In the genomic region with DNA sequence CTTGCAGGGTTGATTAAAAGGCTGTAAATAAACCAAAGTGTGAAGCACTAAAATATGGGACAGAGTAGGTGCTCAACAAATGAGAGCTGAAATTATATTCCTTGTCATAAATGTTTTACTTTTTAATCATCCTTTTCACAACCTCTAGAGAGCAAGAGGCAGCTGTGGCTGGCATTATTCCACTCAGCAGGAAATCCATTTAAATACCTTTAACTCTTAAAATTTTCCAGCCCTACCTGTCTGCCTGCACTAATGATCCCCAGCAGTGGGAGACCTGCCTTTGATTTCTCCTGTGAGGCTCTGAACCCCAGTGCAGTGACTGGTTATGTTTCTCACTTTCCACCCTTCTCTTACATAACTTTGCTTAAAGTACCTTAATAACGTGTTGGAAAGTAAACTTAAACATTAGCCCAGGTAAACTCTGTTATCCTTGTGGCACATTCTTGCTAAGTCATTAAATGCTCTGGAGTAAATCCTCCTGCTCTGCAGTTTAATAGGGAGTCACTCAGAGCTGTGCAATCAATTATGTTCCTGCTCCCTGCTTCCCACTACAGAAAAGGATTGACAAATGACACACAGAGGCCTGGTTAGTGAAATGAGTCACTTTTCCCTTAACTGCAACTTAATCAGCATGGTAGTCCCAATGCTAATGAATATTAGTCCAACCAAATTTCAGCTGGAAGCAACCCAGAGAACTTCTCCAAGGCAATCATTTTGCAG, we compare ENCODE assay signal across 1 cellular context.
TF ChIP-seq lines count a peak whose summit lies in the region.

No MANE protein-coding gene starts in this region.

TF ChIP-seq in H1, 55 proteins besides CTCF, POLR2A, EP300 and RAD21 (continued from another document):
- TF ChIP-seq, protein P1, sequence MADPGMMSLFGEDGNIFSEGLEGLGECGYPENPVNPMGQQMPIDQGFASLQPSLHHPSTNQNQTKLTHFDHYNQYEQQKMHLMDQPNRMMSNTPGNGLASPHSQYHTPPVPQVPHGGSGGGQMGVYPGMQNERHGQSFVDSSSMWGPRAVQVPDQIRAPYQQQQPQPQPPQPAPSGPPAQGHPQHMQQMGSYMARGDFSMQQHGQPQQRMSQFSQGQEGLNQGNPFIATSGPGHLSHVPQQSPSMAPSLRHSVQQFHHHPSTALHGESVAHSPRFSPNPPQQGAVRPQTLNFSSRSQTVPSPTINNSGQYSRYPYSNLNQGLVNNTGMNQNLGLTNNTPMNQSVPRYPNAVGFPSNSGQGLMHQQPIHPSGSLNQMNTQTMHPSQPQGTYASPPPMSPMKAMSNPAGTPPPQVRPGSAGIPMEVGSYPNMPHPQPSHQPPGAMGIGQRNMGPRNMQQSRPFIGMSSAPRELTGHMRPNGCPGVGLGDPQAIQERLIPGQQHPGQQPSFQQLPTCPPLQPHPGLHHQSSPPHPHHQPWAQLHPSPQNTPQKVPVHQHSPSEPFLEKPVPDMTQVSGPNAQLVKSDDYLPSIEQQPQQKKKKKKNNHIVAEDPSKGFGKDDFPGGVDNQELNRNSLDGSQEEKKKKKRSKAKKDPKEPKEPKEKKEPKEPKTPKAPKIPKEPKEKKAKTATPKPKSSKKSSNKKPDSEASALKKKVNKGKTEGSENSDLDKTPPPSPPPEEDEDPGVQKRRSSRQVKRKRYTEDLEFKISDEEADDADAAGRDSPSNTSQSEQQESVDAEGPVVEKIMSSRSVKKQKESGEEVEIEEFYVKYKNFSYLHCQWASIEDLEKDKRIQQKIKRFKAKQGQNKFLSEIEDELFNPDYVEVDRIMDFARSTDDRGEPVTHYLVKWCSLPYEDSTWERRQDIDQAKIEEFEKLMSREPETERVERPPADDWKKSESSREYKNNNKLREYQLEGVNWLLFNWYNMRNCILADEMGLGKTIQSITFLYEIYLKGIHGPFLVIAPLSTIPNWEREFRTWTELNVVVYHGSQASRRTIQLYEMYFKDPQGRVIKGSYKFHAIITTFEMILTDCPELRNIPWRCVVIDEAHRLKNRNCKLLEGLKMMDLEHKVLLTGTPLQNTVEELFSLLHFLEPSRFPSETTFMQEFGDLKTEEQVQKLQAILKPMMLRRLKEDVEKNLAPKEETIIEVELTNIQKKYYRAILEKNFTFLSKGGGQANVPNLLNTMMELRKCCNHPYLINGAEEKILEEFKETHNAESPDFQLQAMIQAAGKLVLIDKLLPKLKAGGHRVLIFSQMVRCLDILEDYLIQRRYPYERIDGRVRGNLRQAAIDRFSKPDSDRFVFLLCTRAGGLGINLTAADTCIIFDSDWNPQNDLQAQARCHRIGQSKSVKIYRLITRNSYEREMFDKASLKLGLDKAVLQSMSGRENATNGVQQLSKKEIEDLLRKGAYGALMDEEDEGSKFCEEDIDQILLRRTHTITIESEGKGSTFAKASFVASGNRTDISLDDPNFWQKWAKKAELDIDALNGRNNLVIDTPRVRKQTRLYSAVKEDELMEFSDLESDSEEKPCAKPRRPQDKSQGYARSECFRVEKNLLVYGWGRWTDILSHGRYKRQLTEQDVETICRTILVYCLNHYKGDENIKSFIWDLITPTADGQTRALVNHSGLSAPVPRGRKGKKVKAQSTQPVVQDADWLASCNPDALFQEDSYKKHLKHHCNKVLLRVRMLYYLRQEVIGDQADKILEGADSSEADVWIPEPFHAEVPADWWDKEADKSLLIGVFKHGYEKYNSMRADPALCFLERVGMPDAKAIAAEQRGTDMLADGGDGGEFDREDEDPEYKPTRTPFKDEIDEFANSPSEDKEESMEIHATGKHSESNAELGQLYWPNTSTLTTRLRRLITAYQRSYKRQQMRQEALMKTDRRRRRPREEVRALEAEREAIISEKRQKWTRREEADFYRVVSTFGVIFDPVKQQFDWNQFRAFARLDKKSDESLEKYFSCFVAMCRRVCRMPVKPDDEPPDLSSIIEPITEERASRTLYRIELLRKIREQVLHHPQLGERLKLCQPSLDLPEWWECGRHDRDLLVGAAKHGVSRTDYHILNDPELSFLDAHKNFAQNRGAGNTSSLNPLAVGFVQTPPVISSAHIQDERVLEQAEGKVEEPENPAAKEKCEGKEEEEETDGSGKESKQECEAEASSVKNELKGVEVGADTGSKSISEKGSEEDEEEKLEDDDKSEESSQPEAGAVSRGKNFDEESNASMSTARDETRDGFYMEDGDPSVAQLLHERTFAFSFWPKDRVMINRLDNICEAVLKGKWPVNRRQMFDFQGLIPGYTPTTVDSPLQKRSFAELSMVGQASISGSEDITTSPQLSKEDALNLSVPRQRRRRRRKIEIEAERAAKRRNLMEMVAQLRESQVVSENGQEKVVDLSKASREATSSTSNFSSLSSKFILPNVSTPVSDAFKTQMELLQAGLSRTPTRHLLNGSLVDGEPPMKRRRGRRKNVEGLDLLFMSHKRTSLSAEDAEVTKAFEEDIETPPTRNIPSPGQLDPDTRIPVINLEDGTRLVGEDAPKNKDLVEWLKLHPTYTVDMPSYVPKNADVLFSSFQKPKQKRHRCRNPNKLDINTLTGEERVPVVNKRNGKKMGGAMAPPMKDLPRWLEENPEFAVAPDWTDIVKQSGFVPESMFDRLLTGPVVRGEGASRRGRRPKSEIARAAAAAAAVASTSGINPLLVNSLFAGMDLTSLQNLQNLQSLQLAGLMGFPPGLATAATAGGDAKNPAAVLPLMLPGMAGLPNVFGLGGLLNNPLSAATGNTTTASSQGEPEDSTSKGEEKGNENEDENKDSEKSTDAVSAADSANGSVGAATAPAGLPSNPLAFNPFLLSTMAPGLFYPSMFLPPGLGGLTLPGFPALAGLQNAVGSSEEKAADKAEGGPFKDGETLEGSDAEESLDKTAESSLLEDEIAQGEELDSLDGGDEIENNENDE (IDR thresholded peaks at IDR 0.05; ENCODE audit: insufficient replicate concordance, low read length) = peak; percentile 78
- TF ChIP-seq RBBP5 (IDR thresholded peaks at IDR 0.05; ENCODE audit: borderline replicate concordance, low read depth, low read length) (no peak), CBX5 (IDR thresholded peaks at IDR 0.05; ENCODE audit: low read depth, low read length) (no peak), SP1 (IDR thresholded peaks at IDR 0.05; ENCODE audit: low read depth, low read length) (no peak)
